1 cellular context compared by ENCODE assay signal in the genomic region with DNA sequence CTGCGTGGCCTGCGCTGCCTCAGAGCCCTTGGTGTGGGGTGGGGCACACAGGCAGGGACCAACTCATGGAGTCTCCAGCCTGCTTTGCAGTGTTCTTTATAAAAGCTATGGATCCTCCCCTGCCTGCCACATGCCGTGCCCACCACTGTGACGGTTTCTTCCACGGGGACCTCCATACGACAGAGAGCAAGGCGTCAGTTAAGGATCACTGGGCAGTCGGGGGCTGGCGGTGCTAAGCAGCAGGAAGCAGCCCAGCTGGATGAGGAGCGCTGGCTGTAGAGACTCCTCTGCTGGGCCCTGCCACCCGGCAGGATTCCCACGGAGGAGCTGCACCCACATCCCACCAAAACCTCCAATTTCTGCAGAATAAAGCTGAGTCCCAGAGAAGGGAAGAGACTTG.
TF ChIP-seq lines count a peak whose summit lies in the region.

No MANE protein-coding gene starts in this region.

TF ChIP-seq in GM23338, 12 proteins besides CTCF, POLR2A, EP300 and RAD21:
- TF ChIP-seq, protein P1, sequence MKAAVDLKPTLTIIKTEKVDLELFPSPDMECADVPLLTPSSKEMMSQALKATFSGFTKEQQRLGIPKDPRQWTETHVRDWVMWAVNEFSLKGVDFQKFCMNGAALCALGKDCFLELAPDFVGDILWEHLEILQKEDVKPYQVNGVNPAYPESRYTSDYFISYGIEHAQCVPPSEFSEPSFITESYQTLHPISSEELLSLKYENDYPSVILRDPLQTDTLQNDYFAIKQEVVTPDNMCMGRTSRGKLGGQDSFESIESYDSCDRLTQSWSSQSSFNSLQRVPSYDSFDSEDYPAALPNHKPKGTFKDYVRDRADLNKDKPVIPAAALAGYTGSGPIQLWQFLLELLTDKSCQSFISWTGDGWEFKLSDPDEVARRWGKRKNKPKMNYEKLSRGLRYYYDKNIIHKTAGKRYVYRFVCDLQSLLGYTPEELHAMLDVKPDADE (IDR thresholded peaks at IDR 0.05) = no peak
- TF ChIP-seq EZH2 (IDR thresholded peaks at IDR 0.05; ENCODE audit: low read depth, unreplicated experiment) (no peak), ZNF462 (CRISPR knock-in tag; IDR thresholded peaks at IDR 0.05) (no peak), EZH2phosphoT487 (IDR thresholded peaks at IDR 0.05; ENCODE audit: unreplicated experiment) (no peak), STAT1 (IDR thresholded peaks at IDR 0.05; ENCODE audit: unreplicated experiment) (no peak), NANOG (IDR thresholded peaks at IDR 0.05; ENCODE audit: borderline replicate concordance) (no peak), JUNB (IDR thresholded peaks at IDR 0.05; ENCODE audit: unreplicated experiment) (no peak), CREB1 (CRISPR knock-in tag; IDR thresholded peaks at IDR 0.05; ENCODE audit: low read depth) (no peak), ZNF331 (CRISPR knock-in tag; IDR thresholded peaks at IDR 0.05; ENCODE audit: low read depth) (no peak), POLR2AphosphoS5 (IDR thresholded peaks at IDR 0.05; ENCODE audit: low read depth) (no peak), ZNF114 (CRISPR knock-in tag; IDR thresholded peaks at IDR 0.05) (no peak)
- TF ChIP-seq, protein P2, sequence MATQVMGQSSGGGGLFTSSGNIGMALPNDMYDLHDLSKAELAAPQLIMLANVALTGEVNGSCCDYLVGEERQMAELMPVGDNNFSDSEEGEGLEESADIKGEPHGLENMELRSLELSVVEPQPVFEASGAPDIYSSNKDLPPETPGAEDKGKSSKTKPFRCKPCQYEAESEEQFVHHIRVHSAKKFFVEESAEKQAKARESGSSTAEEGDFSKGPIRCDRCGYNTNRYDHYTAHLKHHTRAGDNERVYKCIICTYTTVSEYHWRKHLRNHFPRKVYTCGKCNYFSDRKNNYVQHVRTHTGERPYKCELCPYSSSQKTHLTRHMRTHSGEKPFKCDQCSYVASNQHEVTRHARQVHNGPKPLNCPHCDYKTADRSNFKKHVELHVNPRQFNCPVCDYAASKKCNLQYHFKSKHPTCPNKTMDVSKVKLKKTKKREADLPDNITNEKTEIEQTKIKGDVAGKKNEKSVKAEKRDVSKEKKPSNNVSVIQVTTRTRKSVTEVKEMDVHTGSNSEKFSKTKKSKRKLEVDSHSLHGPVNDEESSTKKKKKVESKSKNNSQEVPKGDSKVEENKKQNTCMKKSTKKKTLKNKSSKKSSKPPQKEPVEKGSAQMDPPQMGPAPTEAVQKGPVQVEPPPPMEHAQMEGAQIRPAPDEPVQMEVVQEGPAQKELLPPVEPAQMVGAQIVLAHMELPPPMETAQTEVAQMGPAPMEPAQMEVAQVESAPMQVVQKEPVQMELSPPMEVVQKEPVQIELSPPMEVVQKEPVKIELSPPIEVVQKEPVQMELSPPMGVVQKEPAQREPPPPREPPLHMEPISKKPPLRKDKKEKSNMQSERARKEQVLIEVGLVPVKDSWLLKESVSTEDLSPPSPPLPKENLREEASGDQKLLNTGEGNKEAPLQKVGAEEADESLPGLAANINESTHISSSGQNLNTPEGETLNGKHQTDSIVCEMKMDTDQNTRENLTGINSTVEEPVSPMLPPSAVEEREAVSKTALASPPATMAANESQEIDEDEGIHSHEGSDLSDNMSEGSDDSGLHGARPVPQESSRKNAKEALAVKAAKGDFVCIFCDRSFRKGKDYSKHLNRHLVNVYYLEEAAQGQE (IDR thresholded peaks at IDR 0.05; ENCODE audit: unreplicated experiment) = no peak
TF ChIP-seq in GM23338: peak in this region for 0.
